26 cellular contexts compared by ENCODE assay signal in genomic region chr4:7326693-7327340, GRCh38.
A peak's percentile ranks its signal among the peaks of the same experiment; 100 is the strongest.
DNase-seq lines count a peak whose midpoint lies in the region; FAIRE-seq and TF ChIP-seq lines count a peak whose summit lies in the region.
"Had no signal": no experiment of that assay in that cellular context is flagged by ENCODE, and none has a peak within 500 bp of the region (broad histone marks: within the 10 kb centered on the region; RNA-seq: fewer than 3 reads in every experiment).

No MANE protein-coding gene starts in this region.

- intact Hi-C loops in posterior cingulate gyrus (cut with DNase I) = loop anchor here (10.0 kb wide), 1 partner anchor 138 kb away; no protein-coding TSS in a partner anchor

- H3K4me3 Mint-ChIP-seq in endothelial cell (ENCODE audit: unreplicated experiment) = no peak overlapping the region
- H3K4me3 Mint-ChIP-seq: activated naive CD4-positive, alpha-beta T cell treated with anti-CD3 and anti-CD28 coated beads, Interleukin-2, amount 10 ng/mL, durations not matched to agents 7 days and 5 days; activated T-helper 1 cell treated with anti-CD3 and anti-CD28 coated beads, Interleukin-12 subunit alpha, Interleukin-12 subunit beta, Interleukin-2, Interleukin-4 antibody, amounts not matched to agents 30 ng/mL and 10 ng/mL and 1 ng/mL, durations not matched to agents 14 hours and 24 hours and 36 hours; CD14-positive monocyte had no signal

- peak in 8 of 61 donors; percentile 24 to 62 (median 34) for DNase-seq in caudate nucleus (lab: John Stamatoyannopoulos, UW)
- DNase-seq in posterior cingulate gyrus = peak in 8 of 10 donors; percentile 15 to 94 (median 60)
- no peak for DNase-seq in GM12891 (ENCODE audit: insufficient read length, low spot score)
- DNase-seq in endothelial cell (ENCODE audit: low spot score) = no peak
- DNase-seq in amniotic stem cell (lab: John Stamatoyannopoulos, UW) = no peak
- DNase-seq in RWPE1 (ENCODE audit: low spot score) = no peak
- DNase-seq: activated naive CD4-positive, alpha-beta T cell treated with anti-CD3 and anti-CD28 coated beads, Interleukin-2, amount 10 ng/mL, durations not matched to agents 7 days and 5 days; cerebellar nuclear complex; islet precursor cell; mammary epithelial cell; NCI-H146; NCI-H510A treated with DMSO at 0.1 percent for 48 hours; occipital lobe; retina; stimulated activated CD4-positive, alpha-beta T cell treated with anti-CD3 and anti-CD28 coated beads, Interleukin-4, amount 100 ng/mL, for 4 hours; stimulated activated naive CD8-positive, alpha-beta T cell treated with anti-CD3 and anti-CD28 coated beads, Interleukin-15, Interleukin-2, amounts not matched to agents 100 U/mL and 50 U/mL, for 24 hours; thyroid gland had no signal

- H3K36me3 Mint-ChIP-seq in endothelial cell (ENCODE audit: low read depth, unreplicated experiment) = peaks cover 3% of the 10 kb centered on the region
- H3K36me3 Mint-ChIP-seq: activated naive CD4-positive, alpha-beta T cell treated with anti-CD3 and anti-CD28 coated beads, Interleukin-2, amount 10 ng/mL, durations not matched to agents 7 days and 5 days; CD14-positive monocyte had no signal

- H3K27ac Mint-ChIP-seq in endothelial cell (ENCODE audit: unreplicated experiment) = no peak overlapping the region
- H3K27ac Mint-ChIP-seq: activated naive CD4-positive, alpha-beta T cell treated with anti-CD3 and anti-CD28 coated beads, Interleukin-2, amount 10 ng/mL, durations not matched to agents 7 days and 5 days; activated T-helper 1 cell treated with anti-CD3 and anti-CD28 coated beads, Interleukin-12 subunit alpha, Interleukin-12 subunit beta, Interleukin-2, Interleukin-4 antibody, amounts not matched to agents 30 ng/mL and 10 ng/mL and 1 ng/mL, durations not matched to agents 14 hours and 24 hours and 36 hours; CD14-positive monocyte had no signal

- H3K9me3 Mint-ChIP-seq in endothelial cell (ENCODE audit: unreplicated experiment) = no peaks in the 10 kb centered on the region
- H3K9me3 Mint-ChIP-seq: activated naive CD4-positive, alpha-beta T cell treated with anti-CD3 and anti-CD28 coated beads, Interleukin-2, amount 10 ng/mL, durations not matched to agents 7 days and 5 days; activated T-helper 1 cell treated with anti-CD3 and anti-CD28 coated beads, Interleukin-12 subunit alpha, Interleukin-12 subunit beta, Interleukin-2, Interleukin-4 antibody, amounts not matched to agents 30 ng/mL and 10 ng/mL and 1 ng/mL, durations not matched to agents 14 hours and 24 hours and 36 hours had no signal

- H3K4me1 Mint-ChIP-seq in endothelial cell (ENCODE audit: unreplicated experiment) = no peaks in the 10 kb centered on the region
- H3K4me1 Mint-ChIP-seq: activated naive CD4-positive, alpha-beta T cell treated with anti-CD3 and anti-CD28 coated beads, Interleukin-2, amount 10 ng/mL, durations not matched to agents 7 days and 5 days; CD14-positive monocyte had no signal

- POLR2A ChIA-PET in RWPE1 (lab: Yijun Ruan, JAX; ENCODE audit: low non-redundant PET) = no interaction called here

- no peak for FAIRE-seq in GM12891 (lab: Jason Lieb, UNC)
- FAIRE-seq: GM12892, H54 had no signal

- H3K27me3 Mint-ChIP-seq in endothelial cell (ENCODE audit: unreplicated experiment) = peaks cover 4% of the 10 kb centered on the region
- H3K27me3 Mint-ChIP-seq: activated naive CD4-positive, alpha-beta T cell treated with anti-CD3 and anti-CD28 coated beads, Interleukin-2, amount 10 ng/mL, durations not matched to agents 7 days and 5 days had no signal

- TF ChIP-seq CTCF in endothelial cell (IDR thresholded peaks at IDR 0.05; ENCODE audit: unreplicated experiment) = no peak
- no peak for TF ChIP-seq CTCF in RWPE1 (conservative IDR thresholded peaks at IDR 0.05; ENCODE audit: low read depth)

- TF ChIP-seq POLR2A in GM12891 (IDR thresholded peaks at IDR 0.05; ENCODE audit: low read depth, low read length) = no peak

- H3K27ac ChIP-seq in caudate nucleus (ENCODE audit: low read depth, low read length) = peak overlapping the region; percentile 50
- peak overlapping the region; percentile 87 for H3K27ac ChIP-seq in layer of hippocampus (ENCODE audit: low read depth, low read length)
- no peak overlapping the region for H3K27ac ChIP-seq in RWPE1
- H3K27ac ChIP-seq: KMS-11, Peyer's patch, thyroid gland had no signal

- H3K27me3 ChIP-seq in layer of hippocampus (ENCODE audit: control insufficient read depth, insufficient read depth, low read length) = no peaks in the 10 kb centered on the region
- H3K27me3 ChIP-seq: gastroesophageal sphincter, Peyer's patch, thyroid gland had no signal

- CTCF ChIA-PET in RWPE1 (lab: Yijun Ruan, JAX) = interaction anchor here (0.6 kb wide), 2 partner anchors 142 to 1360 kb away, joined by 4 to 5 read pairs; no protein-coding TSS in a partner anchor

TF ChIP-seq in PFSK-1, 5 proteins besides CTCF, POLR2A, EP300 and RAD21:
- TF ChIP-seq POLR2AphosphoS5 (IDR thresholded peaks at IDR 0.05; ENCODE audit: low read depth, low read length) = 0 out of 2 replicates have a peak, but pooled peaks have one; percentile 28
- TF ChIP-seq SIN3A (IDR thresholded peaks at IDR 0.05; ENCODE audit: borderline replicate concordance, insufficient read depth, low read length) = no peak
- no peak for TF ChIP-seq TAF1 (IDR thresholded peaks at IDR 0.05; ENCODE audit: borderline replicate concordance, insufficient read depth, low read length)
- no peak for TF ChIP-seq FOXP2 (optimal IDR thresholded peaks at IDR 0.05; ENCODE audit: borderline replicate concordance, extremely low read depth, extremely low read length, insufficient read depth)
- TF ChIP-seq REST (IDR thresholded peaks at IDR 0.05; ENCODE audit: insufficient read depth in 1 of 2, low read depth in 2 of 2, low read length in 2 of 2) = peak in 1 of 2 experiments; percentile 32; a peak in 1 of 4 replicates

TF ChIP-seq in GM12891, 5 proteins besides CTCF, POLR2A, EP300 and RAD21:
- TF ChIP-seq TAF1 (IDR thresholded peaks at IDR 0.05; ENCODE audit: low read depth, low read length) = no peak
- no peak for TF ChIP-seq SPI1 (IDR thresholded peaks at IDR 0.05; ENCODE audit: low read depth, low read length)
- TF ChIP-seq PAX5 (IDR thresholded peaks at IDR 0.05; ENCODE audit: insufficient read depth, low read length, severe bottlenecking) = no peak

Comparison
In these comparisons a context has a peak if more than half of its experiments do, and no peak if none do; other contexts are left out.
1. DNase-seq: peak in posterior cingulate gyrus (8 of 10); none in GM12891 (single experiment), endothelial cell (single experiment), amniotic stem cell (single experiment) and RWPE1 (single experiment).